In the genomic region with DNA sequence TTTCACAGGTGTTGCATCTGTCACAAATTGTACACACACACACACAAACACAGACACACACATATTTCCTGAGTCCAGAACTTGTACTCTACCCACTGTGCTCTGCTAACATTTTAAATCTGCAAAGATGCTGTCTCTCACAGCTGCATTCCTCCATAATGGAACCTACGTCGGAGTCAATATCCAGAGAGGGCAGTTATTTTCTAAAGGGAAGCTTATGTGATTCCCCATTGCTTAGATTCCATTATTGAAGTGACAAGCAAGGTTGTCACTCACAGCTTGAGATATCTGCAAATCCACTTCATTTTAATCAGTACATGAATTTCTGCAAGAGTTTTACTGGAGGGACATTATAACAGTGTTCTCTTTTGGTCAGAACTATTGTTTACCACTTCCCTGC, we compare ENCODE assay signal across 34 cellular contexts.
"Had no signal": no experiment of that assay in that cellular context is flagged by ENCODE, and none has a peak within 500 bp of the region (broad histone marks: within the 10 kb centered on the region; RNA-seq: fewer than 3 reads in every experiment).

No MANE protein-coding gene starts in this region.

- H3K4me1 ChIP-seq: adrenal gland, ascending aorta, body of pancreas, breast epithelium had no signal

- H3K27ac ChIP-seq: adrenal gland, ascending aorta, body of pancreas, brain microvascular endothelial cell, breast epithelium, cardiac muscle cell had no signal

- H3K27me3 ChIP-seq: adrenal gland, ascending aorta, body of pancreas, brain microvascular endothelial cell, breast epithelium, cardiac muscle cell had no signal

- DNase-seq: activated effector memory CD4-positive, alpha-beta T cell treated with anti-CD3 and anti-CD28 coated beads, Interleukin-2, amount 50 U/mL, for 16 hours; activated effector memory CD4-positive, alpha-beta T cell treated with Interleukin-2 at 50 U/mL for 16 hours; activated gamma-delta T cell; activated gamma-delta T cell treated with Interleukin-2 at 50 U/mL for 16 hours; activated naive CD4-positive, alpha-beta T cell; activated naive CD4-positive, alpha-beta T cell treated with anti-CD3 and anti-CD28 coated beads for 36 hours; activated naive CD4-positive, alpha-beta T cell treated with anti-CD3 and anti-CD28 coated beads, Interleukin-2, amount 10 ng/mL, durations not matched to agents 7 days and 5 days; activated naive CD4-positive, alpha-beta T cell treated with anti-CD3 and anti-CD28 coated beads, Interleukin-2, amount 50 U/mL, for 16 hours; activated naive CD4-positive, alpha-beta T cell treated with Interleukin-2 at 50 U/mL for 16 hours; activated naive CD8-positive, alpha-beta T cell treated with anti-CD3 and anti-CD28 coated beads for 36 hours; activated naive CD8-positive, alpha-beta T cell treated with anti-CD3 and anti-CD28 coated beads, Interleukin-2, amount 10 ng/mL, durations not matched to agents 7 days and 5 days; activated naive CD8-positive, alpha-beta T cell treated with anti-CD3 and anti-CD28 coated beads, Interleukin-2, amount 50 U/mL, for 24 hours; activated T-cell treated with anti-CD3 and anti-CD28 coated beads, Interleukin-2, amount 50 U/mL, for 1 hour; activated T-cell treated with anti-CD3 and anti-CD28 coated beads, Interleukin-2, amount 50 U/mL, for 24 hours; activated T-cell treated with anti-CD3 and anti-CD28 coated beads, Interleukin-2, amount 50 U/mL, for 4 hours; activated T-cell treated with anti-CD3 and anti-CD28 coated beads, Interleukin-2, amount 50 U/mL, for 48 hours; activated T-cell treated with anti-CD3 and anti-CD28 coated beads, Interleukin-2, amount 50 U/mL, for 72 hours; adrenal gland; amniotic stem cell; amygdala; anterior cingulate cortex; aorta; body of pancreas; brain microvascular endothelial cell; caudate nucleus; central memory CD4-positive, alpha-beta T cell; cerebellar nuclear complex had no signal

- H3K36me3 ChIP-seq: adrenal gland, ascending aorta, brain microvascular endothelial cell, breast epithelium, cardiac muscle cell had no signal

- FAIRE-seq: astrocyte, bronchial epithelial cell had no signal

- H3K4me3 ChIP-seq: adrenal gland, ascending aorta, body of pancreas, breast epithelium, cardiac muscle cell had no signal

- ATAC-seq: activated naive CD4-positive, alpha-beta T cell treated with anti-CD3 and anti-CD28 coated beads, Interleukin-2, amount 50 U/mL, for 72 hours; activated naive CD8-positive, alpha-beta T cell treated with anti-CD3 and anti-CD28 coated beads, Interleukin-2, amount 50 U/mL, for 24 hours; activated T-cell treated with anti-CD3 and anti-CD28 coated beads, Interleukin-2, amount 50 U/mL, for 4 hours; activated T-cell treated with anti-CD3 and anti-CD28 coated beads, Interleukin-2, amount 50 U/mL, for 72 hours; activated T-helper 17 cell treated with anti-CD3 and anti-CD28 coated beads, Interleukin-2, amount 50 U/mL, for 72 hours; body of pancreas had no signal

- H3K9me3 ChIP-seq: ascending aorta, body of pancreas, breast epithelium had no signal
